31 cellular contexts compared by ENCODE assay signal in genomic region chr2:62222674-62223073, GRCh38. TPM values are rescaled to one million over a fixed set of nuclear protein-coding genes. Genes with fewer than 3 reads are reported as not detected.
DNase-seq lines count a peak whose midpoint lies in the region; ATAC-seq, FAIRE-seq and TF ChIP-seq lines count a peak whose summit lies in the region.
"Had no signal": no experiment of that assay in that cellular context is flagged by ENCODE, and none has a peak within 500 bp of the region (broad histone marks: within the 10 kb centered on the region; RNA-seq: fewer than 3 reads in every experiment).

No MANE protein-coding gene starts in this region.

- peaks cover 12% of the 10 kb centered on the region for H3K9me3 Mint-ChIP-seq in activated T-cell treated with anti-CD3 and anti-CD28 coated beads, Interleukin-2, amount 50 U/mL, for 24 hours
- H3K9me3 Mint-ChIP-seq in activated T-cell treated with anti-CD3 and anti-CD28 coated beads, Interleukin-2, amount 50 U/mL, for 4 hours: peaks cover 4% of the 10 kb centered on the region
- H3K9me3 Mint-ChIP-seq in activated naive CD8-positive, alpha-beta T cell (ENCODE audit: low read depth): peaks cover 15% of the 10 kb centered on the region
- H3K9me3 Mint-ChIP-seq in naive thymus-derived CD8-positive, alpha-beta T cell: peaks cover 0 to 35% (median 7%) of the 10 kb centered on the region in 9 donors

- H3K4me1 ChIP-seq in spleen (peaks cover 1 to 64% (median 41%) of the 10 kb centered on the region in 6 donors), PC-3 (ENCODE audit: insufficient read depth, low read length) (no peaks in the 10 kb centered on the region)
- H3K4me1 ChIP-seq: BE2C had no signal

- no peaks in the 10 kb centered on the region for H3K9me2 ChIP-seq in PC-3 (replicated peaks; ENCODE audit: low read length)

- H3K36me3 ChIP-seq in spleen: peaks cover 0 to 46% (median 21%) of the 10 kb centered on the region in 6 donors
- H3K36me3 ChIP-seq in PC-3 (ENCODE audit: low read depth, low read length): peaks cover 9% of the 10 kb centered on the region; the same call in 1 of the 2 replicates

- H3K27ac ChIP-seq in spleen: peak overlapping the region in 3 of 8 donors; percentile 36 to 66 (median 44)
- no peak overlapping the region for H3K27ac ChIP-seq in PC-3 (ENCODE audit: low read length)
- H3K27ac ChIP-seq: esophagus muscularis mucosa, left ventricle myocardium inferior, pancreas, right atrium auricular region, SK-N-MC, thyroid gland, VCaP had no signal

- no peak for DNase-seq in activated T-cell treated with anti-CD3 and anti-CD28 coated beads, Interleukin-2, amount 50 U/mL, for 24 hours
- no peak for DNase-seq in activated T-cell treated with anti-CD3 and anti-CD28 coated beads, Interleukin-2, amount 50 U/mL, for 4 hours
- DNase-seq in GM18507 (ENCODE audit: extremely low spot score, insufficient read length, low read depth) (no peak), spleen (no peak), PC-3 (no peak)
- DNase-seq in naive thymus-derived CD8-positive, alpha-beta T cell: peak in 3 of 10 donors; percentile 15 to 37 (median 33)
- DNase-seq: amniotic stem cell; BE2C; DND-41; effector CD8-positive, alpha-beta T cell; HFFc6; left ventricle myocardium inferior; NCI-H2081; NCI-H345; NCI-H774; pancreas; stimulated activated CD4-positive, alpha-beta T cell treated with anti-CD3 and anti-CD28 coated beads, Interleukin-12 subunit alpha, Interleukin-12 subunit beta, amount 100 ng/mL, for 4 hours; stimulated activated CD4-positive, alpha-beta T cell treated with anti-CD3 and anti-CD28 coated beads, Interleukin-4, amount 100 ng/mL, for 24 hours; thyroid gland had no signal

- no peak overlapping the region for H2AFZ ChIP-seq in PC-3 (ENCODE audit: low read length)

- no peaks in the 10 kb centered on the region for H3K27me3 Mint-ChIP-seq in activated T-cell treated with anti-CD3 and anti-CD28 coated beads, Interleukin-2, amount 50 U/mL, for 24 hours
- H3K27me3 Mint-ChIP-seq in activated T-cell treated with anti-CD3 and anti-CD28 coated beads, Interleukin-2, amount 50 U/mL, for 4 hours (ENCODE audit: low read depth): no peaks in the 10 kb centered on the region
- H3K27me3 Mint-ChIP-seq in activated naive CD8-positive, alpha-beta T cell: no peaks in the 10 kb centered on the region
- no peaks in the 10 kb centered on the region for H3K27me3 Mint-ChIP-seq in naive thymus-derived CD8-positive, alpha-beta T cell
- H3K27me3 Mint-ChIP-seq: IgD-negative memory B cell had no signal

- WGBS in spleen, 5 donors: 76 to 81% (median 80%) methylated on average over 8 of the region's 8 CpGs

- H3K4me3 ChIP-seq in spleen (no peak overlapping the region), PC-3 (ENCODE audit: low read length) (no peak overlapping the region)
- H3K4me3 ChIP-seq: esophagus muscularis mucosa, left ventricle myocardium inferior, pancreas, right atrium auricular region, SK-N-MC, thyroid gland had no signal

- no peaks in the 10 kb centered on the region for H3F3A ChIP-seq in PC-3 (ENCODE audit: low read length, unreplicated experiment)

- H3K79me2 ChIP-seq in PC-3 (ENCODE audit: low read length): peaks cover 18% of the 10 kb centered on the region

- H3K4me1 Mint-ChIP-seq in activated T-cell treated with anti-CD3 and anti-CD28 coated beads, Interleukin-2, amount 50 U/mL, for 24 hours (ENCODE audit: low read depth): peaks cover 68% of the 10 kb centered on the region
- H3K4me1 Mint-ChIP-seq in activated T-cell treated with anti-CD3 and anti-CD28 coated beads, Interleukin-2, amount 50 U/mL, for 4 hours (ENCODE audit: low read depth): peaks cover 61% of the 10 kb centered on the region
- H3K4me1 Mint-ChIP-seq in activated naive CD8-positive, alpha-beta T cell (ENCODE audit: low read depth): peaks cover 81% of the 10 kb centered on the region
- H3K4me1 Mint-ChIP-seq in naive thymus-derived CD8-positive, alpha-beta T cell: peaks cover 35 to 86% (median 77%) of the 10 kb centered on the region in 4 donors
- H3K4me1 Mint-ChIP-seq: nephron had no signal

- no peak overlapping the region for H3K4me2 ChIP-seq in PC-3 (ENCODE audit: low read length)

- no peak for TF ChIP-seq CTCF in spleen (IDR thresholded peaks at IDR 0.05 in 8 of 11, conservative IDR thresholded peaks at IDR 0.05 in 3 of 11)
- TF ChIP-seq CTCF in PC-3 (conservative IDR thresholded peaks at IDR 0.05; ENCODE audit: low read depth, low read length): no peak

- POLR2A ChIA-PET in naive thymus-derived CD8-positive, alpha-beta T cell (lab: Charles Lee): no interaction called here
- POLR2A ChIA-PET in PC-3 (lab: Charles Lee; ENCODE audit: unreplicated experiment): no interaction called here

- no peaks in the 10 kb centered on the region for H4K20me1 ChIP-seq in PC-3 (ENCODE audit: low read length)

- CTCF ChIA-PET in PC-3 (lab: Charles Lee): no interaction called here

- no TSS peak for BruUV-seq in PC-3 (replicated peaks; lab: Mats Ljungman, UMichigan)

- H3K4me3 Mint-ChIP-seq in activated T-cell treated with anti-CD3 and anti-CD28 coated beads, Interleukin-2, amount 50 U/mL, for 24 hours: no peak overlapping the region
- no peak overlapping the region for H3K4me3 Mint-ChIP-seq in activated T-cell treated with anti-CD3 and anti-CD28 coated beads, Interleukin-2, amount 50 U/mL, for 4 hours
- H3K4me3 Mint-ChIP-seq in activated naive CD8-positive, alpha-beta T cell: no peak overlapping the region
- peak overlapping the region in 8 of 10 donors; percentile 20 to 73 (median 50) for H3K4me3 Mint-ChIP-seq in naive thymus-derived CD8-positive, alpha-beta T cell
- H3K4me3 Mint-ChIP-seq: HFFc6, nephron had no signal

- H3K27me3 ChIP-seq in spleen (replicated peaks in 1 of 7): no peaks in the 10 kb centered on the region
- H3K27me3 ChIP-seq in PC-3 (ENCODE audit: low read length): no peaks in the 10 kb centered on the region
- H3K27me3 ChIP-seq: BE2C, esophagus muscularis mucosa, pancreas, right atrium auricular region, thyroid gland had no signal

- H3K9ac ChIP-seq in PC-3 (ENCODE audit: low read length): no peak overlapping the region

- H3K36me3 Mint-ChIP-seq in activated T-cell treated with anti-CD3 and anti-CD28 coated beads, Interleukin-2, amount 50 U/mL, for 24 hours (ENCODE audit: low read depth): peaks cover 78% of the 10 kb centered on the region
- peaks cover 46% of the 10 kb centered on the region for H3K36me3 Mint-ChIP-seq in activated T-cell treated with anti-CD3 and anti-CD28 coated beads, Interleukin-2, amount 50 U/mL, for 4 hours (ENCODE audit: insufficient read depth)
- H3K36me3 Mint-ChIP-seq in activated naive CD8-positive, alpha-beta T cell: peaks cover 38% of the 10 kb centered on the region
- peaks cover 34 to 57% (median 46%) of the 10 kb centered on the region in 3 donors for H3K36me3 Mint-ChIP-seq in naive thymus-derived CD8-positive, alpha-beta T cell

- ATAC-seq in activated T-cell treated with anti-CD3 and anti-CD28 coated beads, Interleukin-2, amount 50 U/mL, for 4 hours: no peak
- peak; percentile 61 to 78 for ATAC-seq in naive thymus-derived CD8-positive, alpha-beta T cell
- ATAC-seq in PC-3 (no peak), HG02610 (IDR thresholded peaks at IDR 0.05; ENCODE audit: unreplicated experiment) (no peak)
- ATAC-seq: pancreas had no signal

- FAIRE-seq in GM18507 (lab: Jason Lieb, UNC): peak; percentile 29
- FAIRE-seq: colon, frontal cortex, islet of Langerhans, pancreas had no signal

- H3K9me3 ChIP-seq in spleen: peaks cover 0 to 10% (median 0%) of the 10 kb centered on the region in 8 donors
- no peaks in the 10 kb centered on the region for H3K9me3 ChIP-seq in PC-3 (ENCODE audit: low read length)
- H3K9me3 ChIP-seq: BE2C, esophagus muscularis mucosa, pancreas, right atrium auricular region, thyroid gland had no signal

- no peak for TF ChIP-seq POLR2A in spleen (IDR thresholded peaks at IDR 0.05)

- H3K27ac Mint-ChIP-seq in activated T-cell treated with anti-CD3 and anti-CD28 coated beads, Interleukin-2, amount 50 U/mL, for 24 hours: peak overlapping the region; percentile 65
- H3K27ac Mint-ChIP-seq in activated naive CD8-positive, alpha-beta T cell: peak overlapping the region; percentile 67
- H3K27ac Mint-ChIP-seq in naive thymus-derived CD8-positive, alpha-beta T cell: peak overlapping the region; percentile 87 to 96 (median 92)
- H3K27ac Mint-ChIP-seq: activated T-helper 2 cell treated with anti-CD3 and anti-CD28 coated beads, Interferon-gamma antibody, Interleukin-2, Interleukin-4, amounts not matched to agents 10 μg/mL and 5 μg/mL and 100 μg/mL, durations not matched to agents 14 hours and 24 hours and 36 hours; HFFc6; nephron had no signal

- intact Hi-C loops in spleen (cut with DNase I; ENCODE audit: low total_unique reads): no loop called here
- intact Hi-C loops in PC-3 (cut with micrococcal nuclease): no loop called here

RNA-seq across cellular contexts. Expression of gene B3GNT2, which starts 26.8 kb away (rescaled TPM):
- total RNA-seq in activated T-cell treated with anti-CD3 and anti-CD28 coated beads, Interleukin-2, amount 50 U/mL, for 4 hours: 10 to 100 TPM; 25.4 to 26.4 (median 26.2) TPM
- total RNA-seq in naive thymus-derived CD8-positive, alpha-beta T cell: 10 to 100 TPM; 20.7 to 22.8 TPM
- polyA plus RNA-seq in naive thymus-derived CD8-positive, alpha-beta T cell: 10 to 100 TPM; 20.0 to 31.0 (median 27.0) TPM
- total RNA-seq in spleen (10 to 100 TPM; 21.3 to 40.3 (median 28.9) TPM), PC-3 (2014; rRNA removed) (14.5 and 18.0 TPM in 2 replicates)
- polyA plus RNA-seq in spleen: 10 to 100 TPM in 1 of 3 donors, 1 to 10 TPM in 2; 6.5 to 11.3 (median 8.5) TPM

Comparison
In these comparisons a context has a peak if more than half of its experiments do, and no peak if none do; other contexts are left out.
1. H3K4me3 Mint-ChIP-seq: peak in naive thymus-derived CD8-positive, alpha-beta T cell (8 of 10); none in activated T-cell treated with anti-CD3 and anti-CD28 coated beads, Interleukin-2, amount 50 U/mL, for 24 hours (single experiment), activated T-cell treated with anti-CD3 and anti-CD28 coated beads, Interleukin-2, amount 50 U/mL, for 4 hours (single experiment) and activated naive CD8-positive, alpha-beta T cell (single experiment).
2. ATAC-seq: peak in naive thymus-derived CD8-positive, alpha-beta T cell (2 of 2); none in activated T-cell treated with anti-CD3 and anti-CD28 coated beads, Interleukin-2, amount 50 U/mL, for 4 hours (0 of 2), PC-3 (single experiment) and HG02610 (single experiment).
3. Peak in every context shown above with its lines, with median percentiles within 50 percentile points of each other: H3K27ac Mint-ChIP-seq.